In genomic region chr14:104366931-104367810, GRCh38 we compare ENCODE assay signal across 26 cellular contexts.
"Had no signal": no experiment of that assay in that cellular context is flagged by ENCODE, and none has a peak within 500 bp of the region (broad histone marks: within the 10 kb centered on the region; RNA-seq: fewer than 3 reads in every experiment).

No MANE protein-coding gene starts in this region.

- ATAC-seq: activated CD8-positive, alpha-beta T cell treated with anti-CD3 and anti-CD28 coated beads, Interleukin-2, amount 10 ng/mL, durations not matched to agents 7 days and 5 days; WTC11 had no signal

- H3K4me3 Mint-ChIP-seq: activated CD8-positive, alpha-beta T cell treated with anti-CD3 and anti-CD28 coated beads, Interleukin-2, amount 10 ng/mL, durations not matched to agents 7 days and 5 days; activated naive CD8-positive, alpha-beta T cell; activated T-cell treated with anti-CD3 and anti-CD28 coated beads, Interleukin-2, amount 50 U/mL, for 24 hours; activated T-helper 1 cell treated with anti-CD3 and anti-CD28 coated beads, Interleukin-12 subunit alpha, Interleukin-12 subunit beta, Interleukin-2, Interleukin-4 antibody, amounts not matched to agents 30 ng/mL and 10 ng/mL and 1 ng/mL, durations not matched to agents 14 hours and 24 hours and 36 hours; IgD-negative memory B cell; T-helper 1 cell treated with Interleukin-12 subunit alpha and Interleukin-12 subunit beta and Interleukin-4 antibody, amounts not matched to agents 30 μg/mL and 1 μg/mL, for 36 hours; WTC11 had no signal

- DNase-seq: activated CD4-positive, alpha-beta T cell treated with anti-CD3 and anti-CD28 coated beads for 48 hours; activated CD4-positive, alpha-beta T cell treated with anti-CD3 and anti-CD28 coated beads, Interleukin-2, amount 50 U/mL, for 4 hours; activated CD4-positive, CD25-positive, alpha-beta regulatory T cell treated with anti-CD3 and anti-CD28 coated beads, Interleukin-2, amount 50 U/mL, for 72 hours; activated CD8-positive, alpha-beta T cell treated with anti-CD3 and anti-CD28 coated beads, Interleukin-2, amount 10 ng/mL, durations not matched to agents 7 days and 5 days; activated effector memory CD4-positive, alpha-beta T cell treated with Interleukin-2 at 50 U/mL for 16 hours; activated naive CD4-positive, alpha-beta T cell treated with Interleukin-2 at 50 U/mL for 16 hours; activated T-cell treated with anti-CD3 and anti-CD28 coated beads, Interleukin-2, amount 50 U/mL, for 24 hours; amygdala; brain microvascular endothelial cell; KG1; NCI-H1105; NCI-H146; NCI-H2081 treated with DMSO at 0.1 percent for 48 hours; NCI-H2227 treated with DMSO at 0.1 percent for 48 hours; NCI-H510A; NCI-H526 treated with DMSO at 0.1 percent for 48 hours; NCI-H82; Peyer's patch; T-helper 9 cell had no signal

- H3K27me3 Mint-ChIP-seq: activated naive CD8-positive, alpha-beta T cell; activated T-cell treated with anti-CD3 and anti-CD28 coated beads, Interleukin-2, amount 50 U/mL, for 24 hours had no signal

- H3K9me3 ChIP-seq: Peyer's patch had no signal

- H3K9me3 Mint-ChIP-seq: activated T-helper 1 cell treated with anti-CD3 and anti-CD28 coated beads, Interleukin-12 subunit alpha, Interleukin-12 subunit beta, Interleukin-2, Interleukin-4 antibody, amounts not matched to agents 30 ng/mL and 10 ng/mL and 1 ng/mL, durations not matched to agents 14 hours and 24 hours and 36 hours; IgD-negative memory B cell had no signal

- H3K27ac Mint-ChIP-seq: activated CD8-positive, alpha-beta T cell treated with anti-CD3 and anti-CD28 coated beads, Interleukin-2, amount 10 ng/mL, durations not matched to agents 7 days and 5 days; activated naive CD8-positive, alpha-beta T cell; activated T-cell treated with anti-CD3 and anti-CD28 coated beads, Interleukin-2, amount 50 U/mL, for 24 hours; activated T-helper 1 cell treated with anti-CD3 and anti-CD28 coated beads, Interleukin-12 subunit alpha, Interleukin-12 subunit beta, Interleukin-2, Interleukin-4 antibody, amounts not matched to agents 30 ng/mL and 10 ng/mL and 1 ng/mL, durations not matched to agents 14 hours and 24 hours and 36 hours; IgD-negative memory B cell; T-helper 1 cell treated with Interleukin-12 subunit alpha and Interleukin-12 subunit beta and Interleukin-4 antibody, amounts not matched to agents 30 μg/mL and 1 μg/mL, for 36 hours; WTC11 had no signal

- H3K4me3 ChIP-seq: cardiac muscle cell, Peyer's patch had no signal

- H3K27ac ChIP-seq: brain microvascular endothelial cell, cardiac muscle cell, Peyer's patch, RWPE1 had no signal

- H3K36me3 Mint-ChIP-seq: activated naive CD8-positive, alpha-beta T cell; IgD-negative memory B cell; WTC11 had no signal

- H3K27me3 ChIP-seq: brain microvascular endothelial cell, cardiac muscle cell, Peyer's patch had no signal

- H3K4me1 ChIP-seq: Peyer's patch had no signal

- H3K36me3 ChIP-seq: brain microvascular endothelial cell, cardiac muscle cell, Peyer's patch had no signal

- H3K4me1 Mint-ChIP-seq: IgD-negative memory B cell had no signal
